ENCODE assay signal across 8 cellular contexts in the genomic region with DNA sequence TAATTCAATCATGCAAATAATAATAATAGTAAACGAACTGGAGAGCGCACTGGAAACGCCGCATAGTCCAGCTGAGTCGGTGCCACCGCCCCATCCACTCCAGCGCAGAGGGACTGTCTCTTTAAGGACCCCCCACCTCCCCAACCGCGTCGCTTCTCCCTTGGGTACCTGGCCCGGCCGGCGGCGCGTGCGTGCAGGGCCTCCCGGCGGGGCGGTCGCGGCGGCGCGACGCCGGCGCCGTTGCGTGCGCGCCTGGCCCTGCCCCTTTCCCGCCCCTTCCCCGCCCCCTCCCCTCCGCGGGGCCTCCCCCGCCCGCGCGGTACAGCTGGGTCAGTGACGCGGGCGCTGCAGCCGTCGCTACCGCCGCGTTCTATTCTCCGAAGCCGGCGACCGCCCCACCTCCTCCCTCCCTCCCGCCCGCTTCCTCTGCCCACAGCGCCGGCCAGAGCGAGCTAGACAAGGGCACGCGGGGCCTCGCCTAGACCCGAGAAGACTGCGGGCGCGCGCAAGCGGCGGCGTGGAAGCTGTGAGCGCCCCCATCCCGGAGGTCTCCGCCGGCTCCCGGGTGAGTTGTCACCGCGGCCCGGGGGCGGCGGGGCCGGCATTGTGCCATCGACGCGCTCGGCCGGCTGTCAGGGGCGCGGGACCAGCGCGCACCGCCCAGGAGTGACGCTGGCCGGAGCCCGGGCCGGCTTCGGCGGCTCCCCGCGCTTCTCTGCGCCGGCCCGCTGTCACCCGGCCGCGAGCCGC. TPM values are rescaled to one million over a fixed set of nuclear protein-coding genes. Genes with fewer than 3 reads are reported as not detected.
DNase-seq lines count a peak whose midpoint lies in the region; ATAC-seq and TF ChIP-seq lines count a peak whose summit lies in the region.

A gene with protein sequence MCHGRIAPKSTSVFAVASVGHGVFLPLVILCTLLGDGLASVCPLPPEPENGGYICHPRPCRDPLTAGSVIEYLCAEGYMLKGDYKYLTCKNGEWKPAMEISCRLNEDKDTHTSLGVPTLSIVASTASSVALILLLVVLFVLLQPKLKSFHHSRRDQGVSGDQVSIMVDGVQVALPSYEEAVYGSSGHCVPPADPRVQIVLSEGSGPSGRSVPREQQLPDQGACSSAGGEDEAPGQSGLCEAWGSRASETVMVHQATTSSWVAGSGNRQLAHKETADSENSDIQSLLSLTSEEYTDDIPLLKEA (plus strand): TSS at position 333 of the 750 bp plus-strand sequence. CDS start 46,997 bp downstream, outside the sequence.

- H3K4me3 Mint-ChIP-seq in activated CD4-positive, alpha-beta memory T cell treated with anti-CD3 and anti-CD28 coated beads for 36 hours = peak within 1 kb of the TSS; percentile 97

- CTCF ChIA-PET in BJ (lab: Yijun Ruan, JAX) = interaction anchor here (0.9 to 5.0 kb wide), 5 partner anchors 17 to 121 kb away, joined by 3 to 31 read pairs (median 4); no protein-coding TSS in a partner anchor
- CTCF ChIA-PET in activated CD4-positive, alpha-beta memory T cell treated with anti-CD3 and anti-CD28 coated beads for 36 hours (lab: Charles Lee) = interaction anchor here (0.7 to 3.3 kb wide), 12 partner anchors 7 to 139 kb away, joined by 3 to 26 read pairs (median 5); no protein-coding TSS in a partner anchor

- H3K4me1 Mint-ChIP-seq in activated CD4-positive, alpha-beta memory T cell treated with anti-CD3 and anti-CD28 coated beads for 36 hours (ENCODE audit: low read depth) = peaks cover 51% of the 10 kb centered on the region

- peaks cover 37% of the 10 kb centered on the region for H3K36me3 Mint-ChIP-seq in activated CD4-positive, alpha-beta memory T cell treated with anti-CD3 and anti-CD28 coated beads for 36 hours

- no peaks in the 10 kb centered on the region for H3K27me3 Mint-ChIP-seq in activated CD4-positive, alpha-beta memory T cell treated with anti-CD3 and anti-CD28 coated beads for 36 hours

- H3K27me3 ChIP-seq in BJ (ENCODE audit: control insufficient read depth, insufficient read depth, low read length) = no peaks in the 10 kb centered on the region
- H3K27me3 ChIP-seq in right lobe of liver = no peaks in the 10 kb centered on the region

- H3K9me3 ChIP-seq in right lobe of liver = no peaks in the 10 kb centered on the region

- no peaks in the 10 kb centered on the region for H3K9me3 Mint-ChIP-seq in activated CD4-positive, alpha-beta memory T cell treated with anti-CD3 and anti-CD28 coated beads for 36 hours

- H3K4me3 ChIP-seq in BJ (ENCODE audit: low read depth, low read length) = peak within 1 kb of the TSS; percentile 75
- peak within 1 kb of the TSS; percentile 71 to 77 (median 74) for H3K4me3 ChIP-seq in right lobe of liver

- H3K27ac Mint-ChIP-seq in activated CD4-positive, alpha-beta memory T cell treated with anti-CD3 and anti-CD28 coated beads for 36 hours = peak within 1 kb of the TSS; percentile 98

- peak within 1 kb of the TSS; percentile 93 to 98 (median 95) for H3K27ac ChIP-seq in right lobe of liver

- no peaks in the 10 kb centered on the region; the same call in 1 of the 2 replicates for H3K36me3 ChIP-seq in BJ (ENCODE audit: control insufficient read depth, insufficient read depth, low read length)
- no peaks in the 10 kb centered on the region for H3K36me3 ChIP-seq in right lobe of liver

- TF ChIP-seq CTCF in BJ (IDR thresholded peaks at IDR 0.05; ENCODE audit: insufficient read depth, low read depth, low read length) = no peak
- no peak for TF ChIP-seq CTCF in right lobe of liver (IDR thresholded peaks at IDR 0.05)

- TF ChIP-seq POLR2A in right lobe of liver (IDR thresholded peaks at IDR 0.05) = peak; percentile 85

- ATAC-seq in GM19372 (IDR thresholded peaks at IDR 0.05; ENCODE audit: low read depth, unreplicated experiment) (peak; percentile 57), HG03565 (IDR thresholded peaks at IDR 0.05; ENCODE audit: unreplicated experiment) (peak; percentile 32), right lobe of liver (peak; percentile 79 to 89 (median 84))

- H3K4me1 ChIP-seq in right lobe of liver = peaks cover 0 to 39% (median 25%) of the 10 kb centered on the region in 4 donors

- DNase-seq in BJ (ENCODE audit: low read depth) (no peak), NCI-H774 (lab: John Stamatoyannopoulos, UW) (peak; percentile 83), dermis microvascular lymphatic vessel endothelial cell (ENCODE audit: low read depth in 2 of 2) (peak; percentile 71 to 92), right lobe of liver (peak; percentile 95 to 96 (median 95))
- DNase-seq in activated CD4-positive, alpha-beta memory T cell treated with anti-CD3 and anti-CD28 coated beads for 36 hours = peak; percentile 93
- peak; percentile 86 to 91 for DNase-seq in stimulated activated CD4-positive, alpha-beta T cell treated with anti-CD3 and anti-CD28 coated beads, Interleukin-4, amount 100 ng/mL, for 4 hours

- intact Hi-C loops in activated CD4-positive, alpha-beta memory T cell treated with anti-CD3 and anti-CD28 coated beads for 36 hours (cut with micrococcal nuclease) = loop anchor here (1.0 to 10.0 kb wide), 6 partner anchors 73 to 1273 kb away; a partner anchor contains a TSS
- intact Hi-C loops in right lobe of liver (cut with DNase I) = no loop called here

- POLR2A ChIA-PET in BJ (lab: Charles Lee) = interaction anchor here (0.5 kb wide), 1 partner anchor 13 kb away, joined by 3 read pairs; no protein-coding TSS in a partner anchor
- POLR2A ChIA-PET in activated CD4-positive, alpha-beta memory T cell treated with anti-CD3 and anti-CD28 coated beads for 36 hours (lab: Charles Lee) = interaction anchor here (0.6 to 4.1 kb wide), 18 partner anchors 10 to 156 kb away, joined by 3 to 33 read pairs (median 5); a partner anchor contains a TSS

- 0% methylated on average over 12 of the region's 103 CpGs for WGBS in right lobe of liver (ENCODE audit: insufficient coverage, low coverage, low lambda C conversion rate, missing lambda C conversion rate)

RNA-seq across cellular contexts. Expression of the gene that starts here (rescaled TPM):
- 15.9 and 20.3 TPM in 2 replicates for polyA plus RNA-seq in BJ (2011; rRNA removed)
- 22.2 and 23.0 TPM in 2 replicates for polyA minus RNA-seq in BJ (2011; rRNA and poly(A)+ RNA removed)
- 10 to 100 TPM; 69.9 to 72.2 TPM for total RNA-seq in activated CD4-positive, alpha-beta memory T cell treated with anti-CD3 and anti-CD28 coated beads for 36 hours
- total RNA-seq in dermis microvascular lymphatic vessel endothelial cell (9.1 and 14.4 TPM in 2 replicates), right lobe of liver (10 to 100 TPM in 5 of 6 experiments, 1 to 10 TPM in 1; 9.6 to 17.4 (median 12.5) TPM)

Comparison
In these comparisons a context has a peak if more than half of its experiments do, and no peak if none do; other contexts are left out.
1. ATAC-seq: peak in every context shown above with its lines; median percentile 84 in right lobe of liver; 57 in GM19372; 32 in HG03565.